ENCODE assay signal across 8 cellular contexts in genomic region chr1:241834733-241835377, GRCh38. TPM values are rescaled to one million over a fixed set of nuclear protein-coding genes. Genes with fewer than 3 reads are reported as not detected.
DNase-seq lines count a peak whose midpoint lies in the region; ATAC-seq and TF ChIP-seq lines count a peak whose summit lies in the region.
"Had no signal": no experiment of that assay in that cellular context is flagged by ENCODE, and none has a peak within 500 bp of the region (broad histone marks: within the 10 kb centered on the region; RNA-seq: fewer than 3 reads in every experiment).

No MANE protein-coding gene starts in this region.

- no peak for DNase-seq in GM12865 (ENCODE audit: low read depth)
- peak; percentile 49 for DNase-seq in NCI-H146 treated with DMSO at 0.1 percent for 48 hours (lab: John Stamatoyannopoulos, UW; ENCODE audit: unreplicated experiment)
- peak; percentile 34 for DNase-seq in midbrain (lab: John Stamatoyannopoulos, UW)
- DNase-seq in cerebellar nuclear complex (lab: John Stamatoyannopoulos, UW): no peak

- TF ChIP-seq CTCF in GM12865 (IDR thresholded peaks at IDR 0.05; ENCODE audit: insufficient read depth, low read depth, low read length, missing control alignments) (peak; percentile 37), brain (conservative IDR thresholded peaks at IDR 0.05) (peak; percentile 80 to 82)

- ATAC-seq in HG02588 (IDR thresholded peaks at IDR 0.05; ENCODE audit: unreplicated experiment) (no peak), HG03469 (IDR thresholded peaks at IDR 0.05; ENCODE audit: unreplicated experiment) (no peak)

- H3K27ac Mint-ChIP-seq in brain: no peak overlapping the region

- peaks cover 4% of the 10 kb centered on the region for H3K27me3 Mint-ChIP-seq in brain

- H3K4me3 Mint-ChIP-seq in brain: no peak overlapping the region

- no peaks in the 10 kb centered on the region for H3K9me3 Mint-ChIP-seq in brain

- no peaks in the 10 kb centered on the region for H3K36me3 Mint-ChIP-seq in brain

- no peak overlapping the region for H3K4me3 ChIP-seq in GM12865 (ENCODE audit: low read depth, low read length)
- H3K4me3 ChIP-seq: skin epidermis had no signal

- no peaks in the 10 kb centered on the region for H3K4me1 Mint-ChIP-seq in brain

RNA-seq across cellular contexts. Expression of gene EXO1, which starts 13.1 kb away (rescaled TPM):
- 12.8 TPM for polyA plus RNA-seq in brain (ENCODE audit: insufficient read depth, low read depth, low replicate concordance)

Comparison
In these comparisons a context has a peak if more than half of its experiments do, and no peak if none do; other contexts are left out.
1. DNase-seq: peak in NCI-H146 treated with DMSO at 0.1 percent for 48 hours (single experiment) and midbrain (single experiment); none in GM12865 (single experiment) and cerebellar nuclear complex (0 of 2).